17 cellular contexts compared by ENCODE assay signal in genomic region chr7:149229526-149229925, GRCh38. TPM values are rescaled to one million over a fixed set of nuclear protein-coding genes. Genes with fewer than 3 reads are reported as not detected.
DNase-seq lines count a peak whose midpoint lies in the region; ATAC-seq, FAIRE-seq and TF ChIP-seq lines count a peak whose summit lies in the region.
"Had no signal": no experiment of that assay in that cellular context is flagged by ENCODE, and none has a peak within 500 bp of the region (broad histone marks: within the 10 kb centered on the region; RNA-seq: fewer than 3 reads in every experiment).

No MANE protein-coding gene starts in this region.

- TF ChIP-seq POLR2A in K562 (conservative IDR thresholded peaks at IDR 0.05), result peak; percentile 31; the same call in 1 of the 2 replicates

- H4K20me1 ChIP-seq in K562 (replicated peaks; ENCODE audit: control insufficient read depth, insufficient read depth, low read length), result peaks cover 3% of the 10 kb centered on the region

- H3K9ac ChIP-seq in K562 (ENCODE audit: insufficient read depth in 1 of 2, low read depth in 2 of 2, low read length in 2 of 2), result no peak overlapping the region

- FAIRE-seq in K562 (lab: Jason Lieb, UNC), result no peak

- DNase-seq in activated T-cell treated with anti-CD3 and anti-CD28 coated beads, Interleukin-2, amount 50 U/mL, for 24 hours, result no peak
- no peak for DNase-seq in activated T-cell treated with anti-CD3 and anti-CD28 coated beads, Interleukin-2, amount 50 U/mL, for 48 hours
- DNase-seq in LoVo (ENCODE audit: low spot score), result peak; percentile 18
- no peak for DNase-seq in K562 (ENCODE audit: extremely low read depth in 1 of 4, low spot score in 3 of 4)
- DNase-seq in type B pancreatic cell (ENCODE audit: extremely low spot score, unreplicated experiment), result no peak
- DNase-seq in putamen (ENCODE audit: low spot score), result no peak
- DNase-seq: activated CD8-positive, alpha-beta memory T cell treated with anti-CD3 and anti-CD28 coated beads for 24 hours; gastrocnemius medialis; NCI-H1105 treated with DMSO at 0.1 percent for 48 hours; NCI-H524 treated with DMSO at 0.1 percent for 48 hours; nucleus accumbens; PC-9; right lobe of liver had no signal

- no TSS peak for BruUV-seq in K562 (replicated peaks; lab: Mats Ljungman, UMichigan)

- H2AFZ ChIP-seq in K562 (ENCODE audit: low read depth, low read length), result no peak overlapping the region
- H2AFZ ChIP-seq: PC-9 had no signal

- peak; percentile 22 for ATAC-seq in K562
- ATAC-seq in HG03457 (IDR thresholded peaks at IDR 0.05; ENCODE audit: unreplicated experiment), result no peak

- TF ChIP-seq CTCF in K562 (IDR thresholded peaks at IDR 0.05 in 2 of 3, conservative IDR thresholded peaks at IDR 0.05 in 1 of 3; ENCODE audit: insufficient read depth in 2 of 3, low read depth in 1 of 3, low read length in 3 of 3), result no peak
- TF ChIP-seq CTCF in type B pancreatic cell (conservative IDR thresholded peaks at IDR 0.05), result no peak

- H3K4me1 Mint-ChIP-seq in activated T-cell treated with anti-CD3 and anti-CD28 coated beads, Interleukin-2, amount 50 U/mL, for 24 hours (ENCODE audit: low read depth), result peaks cover 5% of the 10 kb centered on the region
- H3K4me1 Mint-ChIP-seq in type B pancreatic cell (ENCODE audit: unreplicated experiment), result no peaks in the 10 kb centered on the region
- H3K4me1 Mint-ChIP-seq: brain had no signal

- peaks cover 13% of the 10 kb centered on the region for H3K36me3 ChIP-seq in K562 (ENCODE audit: control insufficient read depth, insufficient read depth, low read length)

- intact Hi-C loops in K562 (cut with micrococcal nuclease), result no loop called here

- no peak for TF ChIP-seq RAD21 in K562 (CRISPR knock-in tag; conservative IDR thresholded peaks at IDR 0.05 in 1 of 2, IDR thresholded peaks at IDR 0.05 in 1 of 2)

- WGBS in K562 (ENCODE audit: insufficient coverage, low coverage, missing lambda C conversion rate), result 8% methylated on average over 6 of the region's 6 CpGs

- H3K9me3 Mint-ChIP-seq in activated T-cell treated with anti-CD3 and anti-CD28 coated beads, Interleukin-2, amount 50 U/mL, for 24 hours, result no peaks in the 10 kb centered on the region
- no peaks in the 10 kb centered on the region for H3K9me3 Mint-ChIP-seq in type B pancreatic cell

- no peak overlapping the region for H3K4me2 ChIP-seq in K562 (ENCODE audit: insufficient read depth, low read length)
- H3K4me2 ChIP-seq: PC-9 had no signal

- no peak overlapping the region for H3K27ac ChIP-seq in K562 (ENCODE audit: extremely low read depth, low read depth, low read length)
- H3K27ac ChIP-seq: C4-2B, gastrocnemius medialis, PC-9, right lobe of liver, suprapubic skin had no signal

- H3K27me3 ChIP-seq in K562 (ENCODE audit: control insufficient read depth in 2 of 2, insufficient read depth in 2 of 2, low read length in 2 of 2), result no peaks in the 10 kb centered on the region
- H3K27me3 ChIP-seq: right lobe of liver, suprapubic skin had no signal

- no peak overlapping the region for H3K4me3 Mint-ChIP-seq in activated T-cell treated with anti-CD3 and anti-CD28 coated beads, Interleukin-2, amount 50 U/mL, for 24 hours
- no peak overlapping the region for H3K4me3 Mint-ChIP-seq in type B pancreatic cell
- H3K4me3 Mint-ChIP-seq: brain had no signal

- peaks cover 19% of the 10 kb centered on the region for H3K36me3 Mint-ChIP-seq in activated T-cell treated with anti-CD3 and anti-CD28 coated beads, Interleukin-2, amount 50 U/mL, for 24 hours (ENCODE audit: low read depth)
- H3K36me3 Mint-ChIP-seq in type B pancreatic cell, result peaks cover 8% of the 10 kb centered on the region

- H3K9me1 ChIP-seq in K562 (ENCODE audit: control insufficient read depth, insufficient read depth, low read length), result no peaks in the 10 kb centered on the region

- H3K79me2 ChIP-seq in K562 (ENCODE audit: control insufficient read depth, insufficient read depth, low read length), result no peaks in the 10 kb centered on the region

- in situ Hi-C loops in K562 (cut with MboI), result no loop called here

- POLR2A ChIA-PET in K562 (lab: Yijun Ruan, JAX), result interaction anchor here (0.6 to 1.5 kb wide), 7 partner anchors 8 to 34 kb away, joined by 3 to 5 read pairs (median 3); partner anchors contain the start of gene ZNF282

- no peak overlapping the region for H3K4me3 ChIP-seq in K562
- H3K4me3 ChIP-seq: gastrocnemius medialis, PC-9, right lobe of liver, suprapubic skin had no signal

- H3K27me3 Mint-ChIP-seq in activated T-cell treated with anti-CD3 and anti-CD28 coated beads, Interleukin-2, amount 50 U/mL, for 24 hours, result peaks cover 19% of the 10 kb centered on the region
- H3K27me3 Mint-ChIP-seq in type B pancreatic cell, result peaks cover 7% of the 10 kb centered on the region

- peaks cover 0 to 4% of the 10 kb centered on the region in 2 experiments; a peak in 2 of 5 replicates for H3K4me1 ChIP-seq in K562 (replicated peaks in 1 of 2; ENCODE audit: control insufficient read depth in 2 of 2, insufficient read depth in 2 of 2, low read length in 2 of 2)
- H3K4me1 ChIP-seq: gastrocnemius medialis, right lobe of liver had no signal

- TF ChIP-seq EP300 in K562 (IDR thresholded peaks at IDR 0.05; ENCODE audit: low read length), result no peak

- peak overlapping the region; percentile 45 for H3K27ac Mint-ChIP-seq in activated T-cell treated with anti-CD3 and anti-CD28 coated beads, Interleukin-2, amount 50 U/mL, for 24 hours
- H3K27ac Mint-ChIP-seq in type B pancreatic cell, result peak overlapping the region; percentile 12

- H3K9me3 ChIP-seq in K562 (replicated peaks; ENCODE audit: control insufficient read depth, insufficient read depth, low read depth, low read length), result 0 out of 2 replicates have a peak, but pooled peaks cover 2% of the 10 kb centered on the region
- H3K9me3 ChIP-seq: gastrocnemius medialis, right lobe of liver, suprapubic skin had no signal

- CTCF ChIA-PET in K562 (lab: Yijun Ruan, JAX; ENCODE audit: low intra/inter-chr PET ratio), result no interaction called here

RNA-seq across cellular contexts. Expression of gene ZNF212, which starts 9.9 kb away (rescaled TPM):
- 27.2 and 40.3 TPM in 2 replicates for total RNA-seq in K562 (2011; cell fraction: chromatin; rRNA removed; ENCODE audit: low replicate concordance)
- total RNA-seq in K562 (2011; cell fraction: nucleolus; rRNA removed), result 25.4 and 28.3 TPM in 2 replicates
- 21.7 and 25.2 TPM in 2 replicates for total RNA-seq in K562 (2011; cell fraction: nucleoplasm; rRNA removed)
- 10.2 and 10.7 TPM in 2 replicates for total RNA-seq in K562 (2014; rRNA removed)
- 6.5 and 7.1 TPM in 2 replicates for total RNA-seq in K562 (2014; rRNA removed; fragmentation: Illumina TruSeq; extraction: Trizol)
- 5.6 and 6.3 TPM in 2 replicates for total RNA-seq in K562 (2015; rRNA removed; fragmentation: Illumina TruSeq; extraction: Trizol)
- total RNA-seq in K562 (2021), result 18.0 and 21.4 TPM in 2 replicates
- 7.2 and 13.3 TPM in 2 replicates for polyA plus RNA-seq in K562 (2011; rRNA removed)
- polyA plus RNA-seq in K562 (2011; cell fraction: cytosol; rRNA removed), result 5.8 and 8.6 TPM in 2 replicates
- polyA plus RNA-seq in K562 (2011; cell fraction: nucleus; rRNA removed), result 21.0 and 21.8 TPM in 2 replicates
- 13.3 and 14.1 TPM in 2 replicates for polyA plus RNA-seq in K562 (2012)
- polyA plus RNA-seq in K562 (2014; fragmentation: Illumina TruSeq; extraction: Trizol), result 11.2 and 14.2 TPM in 2 replicates
- polyA plus RNA-seq in K562 (2014; fragmentation: Nextera tagmentation; extraction: Ambion mirVana), result 1 to 10 TPM; 1.8 to 1.9 TPM
- 11.6 and 14.1 TPM in 2 replicates for polyA plus RNA-seq in K562 (2014; rRNA removed)
- 5.9 and 6.0 TPM in 2 replicates for polyA minus RNA-seq in K562 (2011; rRNA and poly(A)+ RNA removed)
- 4.8 and 5.8 TPM in 2 replicates for polyA minus RNA-seq in K562 (2011; cell fraction: cytosol; rRNA and poly(A)+ RNA removed)
- polyA minus RNA-seq in K562 (2011; cell fraction: nucleus; rRNA and poly(A)+ RNA removed), result 7.9 and 12.3 TPM in 2 replicates
- total RNA-seq in type B pancreatic cell (ENCODE audit: low replicate concordance), result 13.3 and 16.6 TPM in 2 replicates

RNA-seq across cellular contexts. Expression of gene ZNF783, which starts 32.5 kb away (rescaled TPM):
- total RNA-seq in K562 (2011; cell fraction: chromatin; rRNA removed; ENCODE audit: low replicate concordance), result 23.2 and 45.5 TPM in 2 replicates
- 23.9 and 27.2 TPM in 2 replicates for total RNA-seq in K562 (2011; cell fraction: nucleolus; rRNA removed)
- 21.1 and 22.8 TPM in 2 replicates for total RNA-seq in K562 (2011; cell fraction: nucleoplasm; rRNA removed)
- total RNA-seq in K562 (2014; rRNA removed) (6.9 and 7.8 TPM in 2 replicates), K562 (2014; rRNA removed; fragmentation: Illumina TruSeq; extraction: Trizol) (3.1 and 3.2 TPM in 2 replicates), K562 (2015; rRNA removed; fragmentation: Illumina TruSeq; extraction: Trizol) (5.0 and 5.1 TPM in 2 replicates), K562 (2021) (9.5 and 11.2 TPM in 2 replicates), type B pancreatic cell (ENCODE audit: low replicate concordance) (12.5 and 19.7 TPM in 2 replicates)
- polyA plus RNA-seq in K562 (2011; rRNA removed) (8.9 and 10.0 TPM in 2 replicates), K562 (2014; fragmentation: Illumina TruSeq; extraction: Trizol) (5.1 and 5.4 TPM in 2 replicates), K562 (2014; fragmentation: Nextera tagmentation; extraction: Ambion mirVana) (1 to 10 TPM in 1 of 2 experiments, under 1 TPM in 1; 0.66 to 1.4 TPM), K562 (2014; rRNA removed) (9.3 and 10.2 TPM in 2 replicates)
- polyA plus RNA-seq in K562 (2011; cell fraction: cytosol; rRNA removed), result 9.5 and 9.8 TPM in 2 replicates
- 42.7 and 51.9 TPM in 2 replicates for polyA plus RNA-seq in K562 (2011; cell fraction: nucleus; rRNA removed)
- 4.8 and 8.8 TPM in 2 replicates for polyA plus RNA-seq in K562 (2012)
- polyA minus RNA-seq in K562 (2011; rRNA and poly(A)+ RNA removed), result 4.7 and 5.2 TPM in 2 replicates
- polyA minus RNA-seq in K562 (2011; cell fraction: cytosol; rRNA and poly(A)+ RNA removed), result 4.0 and 4.6 TPM in 2 replicates
- 9.8 and 14.9 TPM in 2 replicates for polyA minus RNA-seq in K562 (2011; cell fraction: nucleus; rRNA and poly(A)+ RNA removed)

RNA-seq across cellular contexts. Expression of gene ZNF282, which starts 34.2 kb away (rescaled TPM):
- 64.6 and 106 TPM in 2 replicates for total RNA-seq in K562 (2011; cell fraction: chromatin; rRNA removed; ENCODE audit: low replicate concordance)
- total RNA-seq in K562 (2011; cell fraction: nucleolus; rRNA removed), result 55.3 and 74.2 TPM in 2 replicates
- total RNA-seq in K562 (2011; cell fraction: nucleoplasm; rRNA removed), result 39.4 and 48.6 TPM in 2 replicates
- total RNA-seq in K562 (2014; rRNA removed) (32.7 and 38.1 TPM in 2 replicates), K562 (2014; rRNA removed; fragmentation: Illumina TruSeq; extraction: Trizol) (11.2 and 13.2 TPM in 2 replicates), K562 (2015; rRNA removed; fragmentation: Illumina TruSeq; extraction: Trizol) (19.0 and 20.0 TPM in 2 replicates), K562 (2021) (54.6 and 58.6 TPM in 2 replicates), type B pancreatic cell (ENCODE audit: low replicate concordance) (34.3 and 35.4 TPM in 2 replicates)
- polyA plus RNA-seq in K562 (2011; rRNA removed) (13.2 and 23.4 TPM in 2 replicates), K562 (2014; fragmentation: Illumina TruSeq; extraction: Trizol) (17.4 and 25.2 TPM in 2 replicates), K562 (2014; fragmentation: Nextera tagmentation; extraction: Ambion mirVana) (1 to 10 TPM in 1 of 2 experiments, under 1 TPM in 1; 0.76 to 1.3 TPM), K562 (2014; rRNA removed) (25.5 and 37.8 TPM in 2 replicates)
- polyA plus RNA-seq in K562 (2011; cell fraction: cytosol; rRNA removed), result 19.3 and 29.6 TPM in 2 replicates
- polyA plus RNA-seq in K562 (2011; cell fraction: nucleus; rRNA removed), result 33.7 and 56.0 TPM in 2 replicates
- 27.1 and 39.5 TPM in 2 replicates for polyA plus RNA-seq in K562 (2012)
- polyA minus RNA-seq in K562 (2011; rRNA and poly(A)+ RNA removed), result 18.7 and 25.1 TPM in 2 replicates
- polyA minus RNA-seq in K562 (2011; cell fraction: cytosol; rRNA and poly(A)+ RNA removed), result 23.8 and 33.7 TPM in 2 replicates
- 27.5 and 33.3 TPM in 2 replicates for polyA minus RNA-seq in K562 (2011; cell fraction: nucleus; rRNA and poly(A)+ RNA removed)
